ENCODE assay signal across 22 cellular contexts in the genomic region with DNA sequence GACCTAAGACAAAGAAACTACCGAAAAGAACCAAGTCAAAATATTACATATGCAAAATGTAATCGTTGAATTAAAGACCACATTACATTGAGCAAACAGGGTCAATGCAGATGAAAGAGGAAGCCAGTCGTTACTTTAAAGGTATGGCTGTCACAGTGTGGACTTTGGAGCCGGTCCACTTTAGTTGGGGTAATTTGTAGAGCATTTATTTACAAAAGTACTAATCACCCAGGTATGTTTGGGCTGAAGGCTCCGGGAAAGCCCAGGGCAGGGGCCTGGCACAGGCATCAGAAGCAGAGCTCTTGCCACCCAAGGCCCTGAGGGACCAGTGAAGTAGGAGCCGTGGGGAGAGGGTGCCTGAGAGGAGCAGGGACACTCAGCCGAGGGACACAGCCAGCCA. TPM values are rescaled to one million over a fixed set of nuclear protein-coding genes. Genes with fewer than 3 reads are reported as not detected.
"Had no signal": no experiment of that assay in that cellular context is flagged by ENCODE, and none has a peak within 500 bp of the region (broad histone marks: within the 10 kb centered on the region; RNA-seq: fewer than 3 reads in every experiment).

No MANE protein-coding gene starts in this region.

RNA-seq across cellular contexts. Expression of gene CFC1, which starts 15.8 kb away (rescaled TPM):
- total RNA-seq: activated CD4-positive, alpha-beta memory T cell treated with anti-CD3 and anti-CD28 coated beads, Interleukin-2, amount 10 ng/mL, durations not matched to agents 7 days and 5 days; activated CD4-positive, alpha-beta T cell treated with anti-CD3 and anti-CD28 coated beads for 36 hours; activated CD4-positive, alpha-beta T cell treated with anti-CD3 and anti-CD28 coated beads, Interleukin-2, amount 10 ng/mL, durations not matched to agents 7 days and 5 days; activated CD8-positive, alpha-beta memory T cell treated with anti-CD3 and anti-CD28 coated beads, Interleukin-2, amount 10 ng/mL, durations not matched to agents 7 days and 5 days; activated CD8-positive, alpha-beta T cell treated with anti-CD3 and anti-CD28 coated beads, Interleukin-2, amount 10 ng/mL, durations not matched to agents 7 days and 5 days; activated naive CD4-positive, alpha-beta T cell treated with anti-CD3 and anti-CD28 coated beads for 36 hours; activated naive CD4-positive, alpha-beta T cell treated with anti-CD3 and anti-CD28 coated beads, Interleukin-2, amount 50 U/mL, for 72 hours; activated naive CD8-positive, alpha-beta T cell treated with anti-CD3 and anti-CD28 coated beads for 36 hours; activated T-cell treated with anti-CD3 and anti-CD28 coated beads, Interleukin-2, amount 50 U/mL, for 72 hours; activated T-helper 1 cell treated with anti-CD3 and anti-CD28 coated beads, Interleukin-12 subunit alpha, Interleukin-12 subunit beta, Interleukin-2, Interleukin-4 antibody, amounts not matched to agents 30 ng/mL and 10 ng/mL and 1 ng/mL, durations not matched to agents 14 hours and 24 hours and 36 hours; activated T-helper 17 cell treated with anti-CD3 and anti-CD28 coated beads, Interleukin-2, amount 50 U/mL, for 72 hours; aorta; astrocyte; breast epithelium; cardiac septum; T-cell; T-helper 1 cell treated with Interleukin-12 subunit alpha and Interleukin-12 subunit beta and Interleukin-4 antibody, amounts not matched to agents 30 ng/mL and 1 ng/mL, for 36 hours; T-helper 17 cell; T-helper 2 cell treated with Interferon-gamma antibody and Interleukin-4, amounts not matched to agents 100 ng/mL and 5 ng/mL, for 36 hours; WTC11 had no signal
- polyA plus RNA-seq: aorta had no signal

RNA-seq across cellular contexts. Expression of gene POTEJ, which starts 27.7 kb away (rescaled TPM):
- total RNA-seq: activated CD4-positive, alpha-beta memory T cell treated with anti-CD3 and anti-CD28 coated beads, Interleukin-2, amount 10 ng/mL, durations not matched to agents 7 days and 5 days; activated CD4-positive, alpha-beta T cell treated with anti-CD3 and anti-CD28 coated beads for 36 hours; activated CD4-positive, alpha-beta T cell treated with anti-CD3 and anti-CD28 coated beads, Interleukin-2, amount 10 ng/mL, durations not matched to agents 7 days and 5 days; activated CD8-positive, alpha-beta memory T cell treated with anti-CD3 and anti-CD28 coated beads, Interleukin-2, amount 10 ng/mL, durations not matched to agents 7 days and 5 days; activated CD8-positive, alpha-beta T cell treated with anti-CD3 and anti-CD28 coated beads, Interleukin-2, amount 10 ng/mL, durations not matched to agents 7 days and 5 days; activated naive CD4-positive, alpha-beta T cell treated with anti-CD3 and anti-CD28 coated beads for 36 hours; activated naive CD4-positive, alpha-beta T cell treated with anti-CD3 and anti-CD28 coated beads, Interleukin-2, amount 50 U/mL, for 72 hours; activated naive CD8-positive, alpha-beta T cell treated with anti-CD3 and anti-CD28 coated beads for 36 hours; activated T-cell treated with anti-CD3 and anti-CD28 coated beads, Interleukin-2, amount 50 U/mL, for 4 hours; activated T-cell treated with anti-CD3 and anti-CD28 coated beads, Interleukin-2, amount 50 U/mL, for 72 hours; activated T-helper 1 cell treated with anti-CD3 and anti-CD28 coated beads, Interleukin-12 subunit alpha, Interleukin-12 subunit beta, Interleukin-2, Interleukin-4 antibody, amounts not matched to agents 30 ng/mL and 10 ng/mL and 1 ng/mL, durations not matched to agents 14 hours and 24 hours and 36 hours; activated T-helper 17 cell treated with anti-CD3 and anti-CD28 coated beads, Interleukin-2, amount 50 U/mL, for 72 hours; adrenal gland; aorta; astrocyte; breast epithelium; cardiac septum; T-cell; T-helper 1 cell treated with Interleukin-12 subunit alpha and Interleukin-12 subunit beta and Interleukin-4 antibody, amounts not matched to agents 30 ng/mL and 1 ng/mL, for 36 hours; T-helper 17 cell; T-helper 2 cell treated with Interferon-gamma antibody and Interleukin-4, amounts not matched to agents 100 ng/mL and 5 ng/mL, for 36 hours; WTC11 had no signal
- polyA plus RNA-seq: adrenal gland, aorta had no signal
